Comparison of ENCODE assay signal across 28 cellular contexts in genomic region chr4:91596683-91597082, GRCh38.
"Had no signal": no experiment of that assay in that cellular context is flagged by ENCODE, and none has a peak within 500 bp of the region (broad histone marks: within the 10 kb centered on the region; RNA-seq: fewer than 3 reads in every experiment).

No MANE protein-coding gene starts in this region.

- H3K4me2 ChIP-seq: neural progenitor cell had no signal

- H3K27ac Mint-ChIP-seq: natural killer cell; nephron; neural progenitor cell; progenitor cell of endocrine pancreas; stimulated activated effector memory CD8-positive, alpha-beta T cell treated with anti-CD3 and anti-CD28 coated beads, Interleukin-12 subunit alpha, Interleukin-12 subunit beta, amount 100 ng/mL, for 72 hours; stimulated activated naive B cell treated with anti-CD40 and anti-IgM and Interleukin-4, amounts not matched to agents 10 μg/mL and 1 μg/mL and 100 μg/mL, for 72 hours; stimulated activated naive CD8-positive, alpha-beta T cell treated with anti-CD3 and anti-CD28 coated beads, Interleukin-15, Interleukin-2, amounts not matched to agents 100 ng/mL and 50 ng/mL, for 24 hours had no signal

- H3K4me1 Mint-ChIP-seq: natural killer cell; nephron; neural progenitor cell; stimulated activated effector memory CD8-positive, alpha-beta T cell treated with anti-CD3 and anti-CD28 coated beads, Interleukin-12 subunit alpha, Interleukin-12 subunit beta, amount 100 ng/mL, for 72 hours; stimulated activated naive B cell treated with anti-CD40 and anti-IgM and Interleukin-4, amounts not matched to agents 10 μg/mL and 1 μg/mL and 100 μg/mL, for 72 hours had no signal

- FAIRE-seq: urothelium cell line had no signal

- H3K4me1 ChIP-seq: neural progenitor cell, parathyroid adenoma, psoas muscle, stomach, thyroid gland, tibial nerve, upper lobe of left lung, vagina had no signal

- H3K27ac ChIP-seq: neural progenitor cell, ovary, parathyroid adenoma, psoas muscle, skin epidermis, stomach, thoracic aorta, thyroid gland, tibial nerve, upper lobe of left lung, vagina had no signal

- H3K79me2 ChIP-seq: parathyroid adenoma had no signal

- ATAC-seq: natural killer cell; psoas muscle; right cardiac atrium; sciatic nerve; stimulated activated effector memory CD8-positive, alpha-beta T cell treated with anti-CD3 and anti-CD28 coated beads, Interleukin-12 subunit alpha, Interleukin-12 subunit beta, amount 100 ng/mL, for 72 hours; stimulated activated naive B cell treated with anti-CD40 and anti-IgM and Interleukin-4, amounts not matched to agents 10 μg/mL and 1 μg/mL and 100 μg/mL, for 72 hours had no signal

- H3K27me3 ChIP-seq: neural progenitor cell, stomach, thyroid gland, tibial nerve, upper lobe of left lung, vagina had no signal

- H3K4me3 ChIP-seq: neural progenitor cell, ovary, psoas muscle, skin epidermis, stomach, thoracic aorta, thyroid gland, tibial nerve, upper lobe of left lung, vagina had no signal

- H3K9me3 ChIP-seq: ovary, psoas muscle, stomach, thoracic aorta, thyroid gland, tibial nerve, upper lobe of left lung, vagina had no signal

- H3K9ac ChIP-seq: neural progenitor cell, parathyroid adenoma had no signal

- H3K9me3 Mint-ChIP-seq: nephron, neural progenitor cell had no signal

- H3K36me3 ChIP-seq: neural progenitor cell, ovary, stomach, thoracic aorta, thyroid gland, tibial nerve, upper lobe of left lung, vagina had no signal

- H3K4me3 Mint-ChIP-seq: natural killer cell; nephron; neural progenitor cell; stimulated activated effector memory CD8-positive, alpha-beta T cell treated with anti-CD3 and anti-CD28 coated beads, Interleukin-12 subunit alpha, Interleukin-12 subunit beta, amount 100 ng/mL, for 72 hours; stimulated activated naive B cell treated with anti-CD40 and anti-IgM and Interleukin-4, amounts not matched to agents 10 μg/mL and 1 μg/mL and 100 μg/mL, for 72 hours; stimulated activated naive CD8-positive, alpha-beta T cell treated with anti-CD3 and anti-CD28 coated beads, Interleukin-15, Interleukin-2, amounts not matched to agents 100 ng/mL and 50 ng/mL, for 24 hours had no signal

- H3K36me3 Mint-ChIP-seq: neural progenitor cell; stimulated activated effector memory CD8-positive, alpha-beta T cell treated with anti-CD3 and anti-CD28 coated beads, Interleukin-12 subunit alpha, Interleukin-12 subunit beta, amount 100 ng/mL, for 72 hours; stimulated activated naive B cell treated with anti-CD40 and anti-IgM and Interleukin-4, amounts not matched to agents 10 μg/mL and 1 μg/mL and 100 μg/mL, for 72 hours had no signal

- H2AFZ ChIP-seq: neural progenitor cell, parathyroid adenoma had no signal

- H3K27me3 Mint-ChIP-seq: progenitor cell of endocrine pancreas; stimulated activated naive B cell treated with anti-CD40 and anti-IgM and Interleukin-4, amounts not matched to agents 10 μg/mL and 1 μg/mL and 100 μg/mL, for 72 hours; stimulated activated naive CD8-positive, alpha-beta T cell treated with anti-CD3 and anti-CD28 coated beads, Interleukin-15, Interleukin-2, amounts not matched to agents 100 ng/mL and 50 ng/mL, for 24 hours had no signal

- DNase-seq: natural killer cell; occipital lobe; ovary; posterior cingulate gyrus; psoas muscle; right cardiac atrium; stimulated activated CD4-positive, alpha-beta T cell treated with anti-CD3 and anti-CD28 coated beads, Interleukin-15, amount 100 ng/mL, for 24 hours; stimulated activated CD4-positive, alpha-beta T cell treated with anti-CD3 and anti-CD28 coated beads, Interleukin-2, amount 100 ng/mL, for 24 hours; stimulated activated CD4-positive, alpha-beta T cell treated with anti-CD3 and anti-CD28 coated beads, Interleukin-2, amount 100 ng/mL, for 48 hours; stimulated activated CD4-positive, alpha-beta T cell treated with anti-CD3 and anti-CD28 coated beads, Interleukin-4, amount 100 ng/mL, for 24 hours; stimulated activated naive B cell treated with anti-CD40 and anti-IgM and Interleukin-4, amounts not matched to agents 10 μg/mL and 1 μg/mL and 100 μg/mL, for 72 hours; stimulated activated naive CD4-positive, alpha-beta T cell treated with Interleukin-2 at 50 U/mL for 16 hours; stomach; thyroid gland; trophoblast cell; upper lobe of left lung had no signal
